18 cellular contexts compared by ENCODE assay signal in the genomic region with DNA sequence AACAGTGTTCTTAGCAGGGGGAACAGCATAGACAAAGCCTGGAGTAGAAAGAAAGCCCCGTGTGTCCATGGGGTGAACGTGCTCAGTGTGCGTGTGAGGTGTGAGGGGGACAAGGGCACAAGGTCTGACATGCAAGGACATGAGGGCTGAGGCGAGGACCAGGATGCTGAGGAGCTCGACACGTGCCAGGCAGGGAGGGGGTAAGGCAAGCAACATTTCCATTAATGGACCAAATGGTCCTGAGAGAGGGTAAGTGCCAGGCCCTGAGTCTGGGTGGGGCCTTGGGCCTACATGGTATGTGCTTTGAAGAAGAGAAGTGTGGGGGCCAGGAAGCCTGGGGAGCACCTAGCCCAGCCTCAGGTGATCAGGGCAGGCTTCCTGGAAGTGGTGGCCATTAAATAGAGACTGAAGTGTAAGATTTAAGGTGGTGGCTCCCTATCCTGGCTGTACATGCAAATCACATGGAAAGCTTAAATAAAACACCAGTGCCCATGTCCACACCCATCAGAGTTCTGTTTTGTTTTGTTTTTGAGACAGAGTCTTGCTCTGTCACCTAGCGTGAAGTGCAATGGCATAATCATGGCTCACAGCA. TPM values are rescaled to one million over a fixed set of nuclear protein-coding genes. Genes with fewer than 3 reads are reported as not detected.
DNase-seq lines count a peak whose midpoint lies in the region; ATAC-seq, FAIRE-seq and TF ChIP-seq lines count a peak whose summit lies in the region.
"Had no signal": no experiment of that assay in that cellular context is flagged by ENCODE, and none has a peak within 500 bp of the region (broad histone marks: within the 10 kb centered on the region; RNA-seq: fewer than 3 reads in every experiment).

No MANE protein-coding gene starts in this region.

- no peak overlapping the region for H3K9ac ChIP-seq in K562 (ENCODE audit: insufficient read depth in 1 of 2, low read depth in 2 of 2, low read length in 2 of 2)
- H3K9ac ChIP-seq: BLaER1, parathyroid adenoma had no signal

- H3K36me3 Mint-ChIP-seq in activated CD4-positive, alpha-beta T cell treated with anti-CD3 and anti-CD28 coated beads, Interleukin-2, amount 10 ng/mL, durations not matched to agents 7 days and 5 days (ENCODE audit: low read depth): peaks cover 39% of the 10 kb centered on the region
- H3K36me3 Mint-ChIP-seq in CD4-positive, alpha-beta memory T cell: peaks cover 16 to 65% of the 10 kb centered on the region in 2 donors
- H3K36me3 Mint-ChIP-seq in natural killer cell: no peaks in the 10 kb centered on the region

- WGBS in K562 (ENCODE audit: insufficient coverage, low coverage, missing lambda C conversion rate): 98% methylated on average over 6 of the region's 7 CpGs

- TF ChIP-seq EP300 in K562 (IDR thresholded peaks at IDR 0.05; ENCODE audit: low read length): no peak

- no peaks in the 10 kb centered on the region for H3K4me1 ChIP-seq in CD4-positive, alpha-beta memory T cell (ENCODE audit: insufficient read depth, low read length)
- H3K4me1 ChIP-seq in K562 (replicated peaks in 1 of 2; ENCODE audit: control insufficient read depth in 2 of 2, insufficient read depth in 2 of 2, low read length in 2 of 2): peaks cover 0 to 34% of the 10 kb centered on the region in 2 experiments; a peak in 2 of 5 replicates
- H3K4me1 ChIP-seq: colonic mucosa, parathyroid adenoma had no signal

- H3K27ac ChIP-seq in CD4-positive, alpha-beta memory T cell (ENCODE audit: low read depth, low read length): no peak overlapping the region
- H3K27ac ChIP-seq in K562 (ENCODE audit: extremely low read depth, low read depth, low read length): no peak overlapping the region
- H3K27ac ChIP-seq: BLaER1, colonic mucosa, parathyroid adenoma had no signal

- POLR2A ChIA-PET in activated CD4-positive, alpha-beta T cell treated with anti-CD3 and anti-CD28 coated beads, Interleukin-2, amount 10 ng/mL, durations not matched to agents 7 days and 5 days (lab: Charles Lee): no interaction called here
- POLR2A ChIA-PET in CD4-positive, alpha-beta memory T cell (lab: Charles Lee; ENCODE audit: partially characterized antibody): interaction anchor here (1.1 to 3.0 kb wide), 3 partner anchors 11 to 22 kb away, joined by 3 to 14 read pairs (median 3); no protein-coding TSS in a partner anchor
- POLR2A ChIA-PET in K562 (lab: Yijun Ruan, JAX): interaction anchor here (0.6 to 1.9 kb wide), 3 partner anchors 14 to 423 kb away, joined by 3 to 4 read pairs (median 3); no protein-coding TSS in a partner anchor

- H2AFZ ChIP-seq in K562 (ENCODE audit: low read depth, low read length): no peak overlapping the region
- H2AFZ ChIP-seq: parathyroid adenoma had no signal

- no peaks in the 10 kb centered on the region for H3K79me2 ChIP-seq in K562 (ENCODE audit: control insufficient read depth, insufficient read depth, low read length)
- H3K79me2 ChIP-seq: parathyroid adenoma had no signal

- DNase-seq in activated CD4-positive, alpha-beta T cell treated with anti-CD3 and anti-CD28 coated beads, Interleukin-2, amount 10 ng/mL, durations not matched to agents 7 days and 5 days: no peak
- no peak for DNase-seq in activated CD4-positive, alpha-beta T cell treated with anti-CD3 and anti-CD28 coated beads for 48 hours
- DNase-seq in CD4-positive, alpha-beta memory T cell: no peak
- DNase-seq in K562 (ENCODE audit: extremely low read depth in 1 of 4, low spot score in 3 of 4): no peak
- no peak for DNase-seq in natural killer cell
- DNase-seq in stimulated activated CD4-positive, alpha-beta T cell treated with anti-CD3 and anti-CD28 coated beads, Interleukin-4, amount 100 ng/mL, for 24 hours: no peak
- no peak for DNase-seq in NCI-H1694 (lab: John Stamatoyannopoulos, UW)
- DNase-seq: colonic mucosa, DMS79, H7, NCI-H1105 treated with DMSO at 0.1 percent for 48 hours, SW 1271 had no signal

- in situ Hi-C loops in K562 (cut with MboI): no loop called here

- H3K9me3 ChIP-seq in CD4-positive, alpha-beta memory T cell (ENCODE audit: control insufficient read depth in 1 of 2, low read length in 2 of 2): no peaks in the 10 kb centered on the region
- H3K9me3 ChIP-seq in K562 (replicated peaks; ENCODE audit: control insufficient read depth, insufficient read depth, low read depth, low read length): no peaks in the 10 kb centered on the region
- H3K9me3 ChIP-seq: BLaER1, colonic mucosa had no signal

- TF ChIP-seq CTCF in K562 (IDR thresholded peaks at IDR 0.05 in 2 of 3, conservative IDR thresholded peaks at IDR 0.05 in 1 of 3; ENCODE audit: insufficient read depth in 2 of 3, low read depth in 1 of 3, low read length in 3 of 3): no peak
- no peak for TF ChIP-seq CTCF in natural killer cell (IDR thresholded peaks at IDR 0.05)

- intact Hi-C loops in CD4-positive, alpha-beta memory T cell (cut with micrococcal nuclease): no loop called here
- intact Hi-C loops in K562 (cut with micrococcal nuclease): no loop called here
- intact Hi-C loops in natural killer cell (cut with micrococcal nuclease): no loop called here

- TF ChIP-seq POLR2A in K562 (conservative IDR thresholded peaks at IDR 0.05): no peak

- FAIRE-seq in K562 (lab: Jason Lieb, UNC): no peak
- FAIRE-seq: A204.1, endometrium had no signal

- H3K27ac Mint-ChIP-seq in activated CD4-positive, alpha-beta T cell treated with anti-CD3 and anti-CD28 coated beads, Interleukin-2, amount 10 ng/mL, durations not matched to agents 7 days and 5 days: peak overlapping the region; percentile 38
- peak overlapping the region in 6 of 7 donors; percentile 24 to 90 (median 82) for H3K27ac Mint-ChIP-seq in CD4-positive, alpha-beta memory T cell
- peak overlapping the region; percentile 80 to 81 for H3K27ac Mint-ChIP-seq in natural killer cell

- no peaks in the 10 kb centered on the region for H3K9me3 Mint-ChIP-seq in activated CD4-positive, alpha-beta T cell treated with anti-CD3 and anti-CD28 coated beads, Interleukin-2, amount 10 ng/mL, durations not matched to agents 7 days and 5 days
- H3K9me3 Mint-ChIP-seq in CD4-positive, alpha-beta memory T cell: no peaks in the 10 kb centered on the region
- no peaks in the 10 kb centered on the region for H3K9me3 Mint-ChIP-seq in natural killer cell

- no peaks in the 10 kb centered on the region for H3K27me3 Mint-ChIP-seq in activated CD4-positive, alpha-beta T cell treated with anti-CD3 and anti-CD28 coated beads, Interleukin-2, amount 10 ng/mL, durations not matched to agents 7 days and 5 days
- no peaks in the 10 kb centered on the region for H3K27me3 Mint-ChIP-seq in CD4-positive, alpha-beta memory T cell
- no peaks in the 10 kb centered on the region for H3K27me3 Mint-ChIP-seq in natural killer cell (ENCODE audit: low read depth in 2 of 2)

- H4K20me1 ChIP-seq in K562 (replicated peaks; ENCODE audit: control insufficient read depth, insufficient read depth, low read length): peaks cover 6% of the 10 kb centered on the region; the same call in 1 of the 2 replicates

- no peak overlapping the region for H3K4me2 ChIP-seq in K562 (ENCODE audit: insufficient read depth, low read length)

- TF ChIP-seq RAD21 in K562 (CRISPR knock-in tag; conservative IDR thresholded peaks at IDR 0.05 in 1 of 2, IDR thresholded peaks at IDR 0.05 in 1 of 2): no peak

- BruUV-seq in K562 (replicated peaks; lab: Mats Ljungman, UMichigan): TSS peak; percentile 26

- H3K4me1 Mint-ChIP-seq in activated CD4-positive, alpha-beta T cell treated with anti-CD3 and anti-CD28 coated beads, Interleukin-2, amount 10 ng/mL, durations not matched to agents 7 days and 5 days: peaks cover 8% of the 10 kb centered on the region
- H3K4me1 Mint-ChIP-seq in CD4-positive, alpha-beta memory T cell: peaks cover 3 to 15% (median 5%) of the 10 kb centered on the region in 4 donors
- peaks cover 32 to 54% of the 10 kb centered on the region in 2 donors for H3K4me1 Mint-ChIP-seq in natural killer cell

- no peak overlapping the region for H3K4me3 ChIP-seq in CD4-positive, alpha-beta memory T cell (ENCODE audit: low read length in 2 of 2)
- no peak overlapping the region for H3K4me3 ChIP-seq in K562
- H3K4me3 ChIP-seq: BLaER1, colonic mucosa, lung had no signal

- ATAC-seq in K562 (no peak), natural killer cell (no peak), HG03439 (IDR thresholded peaks at IDR 0.05; ENCODE audit: unreplicated experiment) (no peak)

- no peak overlapping the region for H3K4me3 Mint-ChIP-seq in activated CD4-positive, alpha-beta T cell treated with anti-CD3 and anti-CD28 coated beads, Interleukin-2, amount 10 ng/mL, durations not matched to agents 7 days and 5 days
- no peak overlapping the region for H3K4me3 Mint-ChIP-seq in CD4-positive, alpha-beta memory T cell
- H3K4me3 Mint-ChIP-seq in natural killer cell: no peak overlapping the region

- CTCF ChIA-PET in activated CD4-positive, alpha-beta T cell treated with anti-CD3 and anti-CD28 coated beads, Interleukin-2, amount 10 ng/mL, durations not matched to agents 7 days and 5 days (lab: Charles Lee): interaction anchor here (0.9 to 1.7 kb wide), 3 partner anchors 8 to 43 kb away, joined by 3 to 4 read pairs (median 4); no protein-coding TSS in a partner anchor
- CTCF ChIA-PET in CD4-positive, alpha-beta memory T cell (lab: Charles Lee; ENCODE audit: partially characterized antibody): interaction anchor here (0.9 to 2.9 kb wide), 4 partner anchors 16 to 32 kb away, joined by 3 to 10 read pairs (median 4); partner anchors contain the start of gene ADCY7
- CTCF ChIA-PET in K562 (lab: Yijun Ruan, JAX; ENCODE audit: low intra/inter-chr PET ratio): no interaction called here

- no peaks in the 10 kb centered on the region for H3K9me1 ChIP-seq in K562 (ENCODE audit: control insufficient read depth, insufficient read depth, low read length)

- H3K36me3 ChIP-seq in CD4-positive, alpha-beta memory T cell (ENCODE audit: insufficient read depth, low read length): peaks cover 82% of the 10 kb centered on the region
- peaks cover 91% of the 10 kb centered on the region; the same call in 2 of the 3 replicates for H3K36me3 ChIP-seq in K562 (ENCODE audit: control insufficient read depth, insufficient read depth, low read length)
- H3K36me3 ChIP-seq: colonic mucosa had no signal

- H3K27me3 ChIP-seq in CD4-positive, alpha-beta memory T cell (ENCODE audit: insufficient read depth, low read length): no peaks in the 10 kb centered on the region
- H3K27me3 ChIP-seq in K562 (ENCODE audit: control insufficient read depth in 2 of 2, insufficient read depth in 2 of 2, low read length in 2 of 2): no peaks in the 10 kb centered on the region
- H3K27me3 ChIP-seq: BLaER1, colonic mucosa had no signal

RNA-seq across cellular contexts. Expression of gene ADCY7, which starts 29.3 kb away (rescaled TPM):
- 100 to 1,000 TPM; 197 to 255 TPM for total RNA-seq in activated CD4-positive, alpha-beta T cell treated with anti-CD3 and anti-CD28 coated beads, Interleukin-2, amount 10 ng/mL, durations not matched to agents 7 days and 5 days
- total RNA-seq in CD4-positive, alpha-beta memory T cell: 100 to 1,000 TPM; 230 to 235 TPM
- 10 to 100 TPM; 34.8 to 69.7 TPM for polyA plus RNA-seq in CD4-positive, alpha-beta memory T cell
- total RNA-seq in K562 (2011; cell fraction: chromatin; rRNA removed; ENCODE audit: low replicate concordance): 155 and 371 TPM in 2 replicates
- total RNA-seq in K562 (2011; cell fraction: nucleolus; rRNA removed): 245 and 277 TPM in 2 replicates
- 151 and 184 TPM in 2 replicates for total RNA-seq in K562 (2011; cell fraction: nucleoplasm; rRNA removed)
- total RNA-seq in K562 (2014; rRNA removed): 59.0 and 73.5 TPM in 2 replicates
- 15.9 and 19.0 TPM in 2 replicates for total RNA-seq in K562 (2014; rRNA removed; fragmentation: Illumina TruSeq; extraction: Trizol)
- 28.6 and 29.9 TPM in 2 replicates for total RNA-seq in K562 (2015; rRNA removed; fragmentation: Illumina TruSeq; extraction: Trizol)
- total RNA-seq in K562 (2021): 104 and 108 TPM in 2 replicates
- polyA plus RNA-seq in K562 (2011; rRNA removed): 28.6 and 31.0 TPM in 2 replicates
- 19.2 and 48.3 TPM in 2 replicates for polyA plus RNA-seq in K562 (2011; cell fraction: cytosol; rRNA removed)
- 193 and 347 TPM in 2 replicates for polyA plus RNA-seq in K562 (2011; cell fraction: nucleus; rRNA removed)
- polyA plus RNA-seq in K562 (2012): 53.4 and 59.6 TPM in 2 replicates
- polyA plus RNA-seq in K562 (2014; fragmentation: Illumina TruSeq; extraction: Trizol): 26.4 and 37.3 TPM in 2 replicates
- 1 to 10 TPM; 2.3 to 2.4 TPM for polyA plus RNA-seq in K562 (2014; fragmentation: Nextera tagmentation; extraction: Ambion mirVana)
- polyA plus RNA-seq in K562 (2014; rRNA removed): 49.4 and 64.0 TPM in 2 replicates
- 27.7 and 54.0 TPM in 2 replicates for polyA minus RNA-seq in K562 (2011; rRNA and poly(A)+ RNA removed)
- polyA minus RNA-seq in K562 (2011; cell fraction: cytosol; rRNA and poly(A)+ RNA removed): 42.4 and 51.4 TPM in 2 replicates
- 109 TPM in 2 replicates for polyA minus RNA-seq in K562 (2011; cell fraction: nucleus; rRNA and poly(A)+ RNA removed)
- 100 to 1,000 TPM; 479 to 591 (median 512) TPM for total RNA-seq in natural killer cell
